Comparison of ENCODE assay signal across 11 cellular contexts in the genomic region with DNA sequence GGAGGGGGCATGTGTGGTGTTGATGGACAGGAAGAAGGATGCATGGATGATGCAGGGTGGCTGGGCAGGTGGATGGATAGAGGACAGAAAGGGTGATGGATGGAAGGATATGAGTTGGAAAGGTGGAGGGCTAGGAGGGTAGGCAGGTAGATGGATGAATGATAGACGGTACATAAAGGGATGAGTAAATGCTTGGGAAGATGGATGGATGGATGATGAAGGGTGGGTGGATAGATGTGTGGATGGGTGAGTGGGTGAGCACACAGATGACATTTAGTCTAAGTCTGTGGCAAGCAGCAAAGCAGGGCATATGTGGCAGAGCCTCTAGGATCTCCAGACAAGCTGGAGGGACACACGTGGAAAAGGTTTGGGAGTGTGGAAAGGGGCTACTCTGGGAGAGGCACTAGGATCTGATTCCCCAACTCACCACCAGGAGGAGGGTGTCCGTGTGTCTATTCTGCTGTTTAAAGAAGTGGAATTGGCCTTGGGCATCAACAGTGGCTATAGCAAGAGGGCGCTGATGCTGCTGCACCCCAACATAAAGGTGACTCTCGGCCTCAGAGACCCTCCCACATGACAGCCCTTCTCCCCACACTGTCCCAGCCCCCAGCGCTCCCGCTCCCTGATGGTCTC. TPM values are rescaled to one million over a fixed set of nuclear protein-coding genes. Genes with fewer than 3 reads are reported as not detected.
DNase-seq lines count a peak whose midpoint lies in the region; ATAC-seq and TF ChIP-seq lines count a peak whose summit lies in the region.
"Had no signal": no experiment of that assay in that cellular context is flagged by ENCODE, and none has a peak within 500 bp of the region (broad histone marks: within the 10 kb centered on the region; RNA-seq: fewer than 3 reads in every experiment).

No MANE protein-coding gene starts in this region.

- H3K27me3 ChIP-seq in cardiac muscle cell, result no peaks in the 10 kb centered on the region
- H3K27me3 ChIP-seq in heart right ventricle, result no peaks in the 10 kb centered on the region
- no peaks in the 10 kb centered on the region for H3K27me3 ChIP-seq in CD4-positive, alpha-beta T cell (ENCODE audit: control insufficient read depth, insufficient read depth, low read length)
- H3K27me3 ChIP-seq: body of pancreas had no signal

- CTCF ChIA-PET in CD4-positive, alpha-beta T cell (lab: Charles Lee), result no interaction called here

- peaks cover 3% of the 10 kb centered on the region for H3K36me3 ChIP-seq in cardiac muscle cell
- H3K36me3 ChIP-seq in heart right ventricle, result peaks cover 0 to 70% (median 21%) of the 10 kb centered on the region in 9 donors

- 85 to 90% methylated on average over 7 of the region's 7 CpGs for whole genome bisulfite sequencing in heart right ventricle, 2 donors

- ATAC-seq in heart right ventricle, result no peak
- ATAC-seq in T-helper 17 cell, result no peak
- ATAC-seq in CD4-positive, alpha-beta T cell (ENCODE audit: poor library complexity), result no peak
- ATAC-seq: body of pancreas, T-cell had no signal

- no peak overlapping the region for H3K27ac ChIP-seq in cardiac muscle cell
- no peak overlapping the region for H3K27ac ChIP-seq in heart right ventricle
- no peak overlapping the region for H3K27ac ChIP-seq in CD4-positive, alpha-beta T cell (ENCODE audit: low read depth, low read length)
- H3K27ac ChIP-seq: body of pancreas had no signal

- peaks cover 9% of the 10 kb centered on the region for H3K4me1 ChIP-seq in cardiac muscle cell (ENCODE audit: low read depth)
- H3K4me1 ChIP-seq in heart right ventricle, result peaks cover 0 to 13% (median 0%) of the 10 kb centered on the region in 9 donors
- H3K4me1 ChIP-seq: body of pancreas had no signal

- H3K9me3 Mint-ChIP-seq in CD4-positive, alpha-beta T cell, result no peaks in the 10 kb centered on the region
- H3K9me3 Mint-ChIP-seq: T-cell had no signal

- H3K27me3 Mint-ChIP-seq in T-helper 17 cell, result no peaks in the 10 kb centered on the region
- H3K27me3 Mint-ChIP-seq in CD4-positive, alpha-beta T cell, result no peaks in the 10 kb centered on the region
- H3K27me3 Mint-ChIP-seq: T-cell had no signal

- no peaks in the 10 kb centered on the region for H3K9me3 ChIP-seq in cardiac muscle cell (ENCODE audit: low read depth)
- H3K9me3 ChIP-seq in heart right ventricle, result no peaks in the 10 kb centered on the region
- H3K9me3 ChIP-seq in T-helper 17 cell (ENCODE audit: control insufficient read depth, low read length, poor library complexity, severe bottlenecking), result no peaks in the 10 kb centered on the region
- H3K9me3 ChIP-seq in CD4-positive, alpha-beta T cell (ENCODE audit: control insufficient read depth, low read length), result no peaks in the 10 kb centered on the region
- H3K9me3 ChIP-seq: body of pancreas had no signal

- DNase-seq in cardiac muscle cell (ENCODE audit: low read depth in 1 of 2, low spot score in 1 of 2), result no peak
- DNase-seq in heart right ventricle, result no peak
- DNase-seq in T-helper 17 cell, result no peak
- no peak for DNase-seq in fibroblast of villous mesenchyme (ENCODE audit: low read depth)
- DNase-seq in NAMALWA (ENCODE audit: low spot score), result no peak
- no peak for DNase-seq in glomerular visceral epithelial cell (ENCODE audit: extremely low spot score)
- DNase-seq in CD4-positive, alpha-beta T cell, result no peak
- DNase-seq in NOMO-1 treated with DMSO at 0.1 percent for 48 hours (lab: John Stamatoyannopoulos, UW; ENCODE audit: unreplicated experiment), result no peak
- DNase-seq: body of pancreas, EL, T-cell had no signal

- H3K4me3 ChIP-seq in cardiac muscle cell, result no peak overlapping the region
- no peak overlapping the region for H3K4me3 ChIP-seq in heart right ventricle
- H3K4me3 ChIP-seq in fibroblast of villous mesenchyme (ENCODE audit: low read depth, low read length), result no peak overlapping the region
- H3K4me3 ChIP-seq: body of pancreas had no signal

- intact Hi-C loops in heart right ventricle (cut with DNase I), result no loop called here
- intact Hi-C loops in CD4-positive, alpha-beta T cell (cut with DNase I, micrococcal nuclease), result no loop called here

- H3K27ac Mint-ChIP-seq in T-helper 17 cell, result peak overlapping the region; percentile 61
- H3K27ac Mint-ChIP-seq in CD4-positive, alpha-beta T cell, result no peak overlapping the region
- H3K27ac Mint-ChIP-seq: T-cell had no signal

- H3K4me3 Mint-ChIP-seq in T-helper 17 cell, result no peak overlapping the region
- H3K4me3 Mint-ChIP-seq in CD4-positive, alpha-beta T cell, result no peak overlapping the region
- H3K4me3 Mint-ChIP-seq: T-cell had no signal

- TF ChIP-seq CTCF in cardiac muscle cell (IDR thresholded peaks at IDR 0.05; ENCODE audit: low read depth, low read length), result peak; percentile 7
- TF ChIP-seq CTCF in heart right ventricle (IDR thresholded peaks at IDR 0.05), result peak in 1 of 9 donors; percentile 21
- TF ChIP-seq CTCF in fibroblast of villous mesenchyme (IDR thresholded peaks at IDR 0.05; ENCODE audit: insufficient read depth, low read depth, low read length), result peak; percentile 29
- no peak for TF ChIP-seq CTCF in CD4-positive, alpha-beta T cell (IDR thresholded peaks at IDR 0.05)

- peaks cover 11% of the 10 kb centered on the region for H3K36me3 Mint-ChIP-seq in T-helper 17 cell (ENCODE audit: low read depth)
- H3K36me3 Mint-ChIP-seq in CD4-positive, alpha-beta T cell (ENCODE audit: low read depth), result peaks cover 8% of the 10 kb centered on the region

- H3K4me1 Mint-ChIP-seq in T-helper 17 cell, result peaks cover 9% of the 10 kb centered on the region
- H3K4me1 Mint-ChIP-seq in CD4-positive, alpha-beta T cell (ENCODE audit: low read depth), result no peaks in the 10 kb centered on the region
- H3K4me1 Mint-ChIP-seq: T-cell had no signal

- POLR2A ChIA-PET in CD4-positive, alpha-beta T cell (lab: Charles Lee), result no interaction called here

RNA-seq across cellular contexts. Expression of gene PLD2, which starts 8.2 kb away (rescaled TPM):
- total RNA-seq in cardiac muscle cell (15.0 and 18.3 TPM in 2 replicates), heart right ventricle (10 to 100 TPM in 6 of 10 donors, 1 to 10 TPM in 4; 6.4 to 18.6 (median 10.4) TPM), T-helper 17 cell (10 to 100 TPM; 30.6 to 32.8 TPM), fibroblast of villous mesenchyme (11.7 and 13.9 TPM in 2 replicates)
- polyA plus RNA-seq in cardiac muscle cell (12.4 and 16.8 TPM in 2 replicates), heart right ventricle (10 to 100 TPM in 1 of 2 donors, 1 to 10 TPM in 1; 5.6 to 20.7 TPM)
- total RNA-seq in CD4-positive, alpha-beta T cell, result 10 to 100 TPM; 10.2 to 10.7 TPM

RNA-seq across cellular contexts. Expression of gene MINK1, which starts 18.0 kb away (rescaled TPM):
- total RNA-seq in cardiac muscle cell (31.3 and 47.7 TPM in 2 replicates), heart right ventricle (10 to 100 TPM; 26.4 to 54.1 (median 33.5) TPM), T-helper 17 cell (100 to 1,000 TPM; 188 to 263 TPM), fibroblast of villous mesenchyme (21.6 and 38.0 TPM in 2 replicates)
- polyA plus RNA-seq in cardiac muscle cell (27.1 and 35.9 TPM in 2 replicates), heart right ventricle (10 to 100 TPM; 17.3 to 52.3 TPM)
- 100 to 1,000 TPM; 163 to 171 TPM for total RNA-seq in CD4-positive, alpha-beta T cell

RNA-seq across cellular contexts. Expression of gene PSMB6, which starts 19.2 kb away (rescaled TPM):
- total RNA-seq in cardiac muscle cell (136 and 260 TPM in 2 replicates), heart right ventricle (100 to 1,000 TPM; 160 to 221 (median 176) TPM), T-helper 17 cell (10 to 100 TPM; 54.3 to 59.7 TPM), fibroblast of villous mesenchyme (149 and 157 TPM in 2 replicates)
- polyA plus RNA-seq in cardiac muscle cell (409 and 580 TPM in 2 replicates), heart right ventricle (100 to 1,000 TPM; 151 to 386 TPM)
- 10 to 100 TPM; 44.3 to 52.7 TPM for total RNA-seq in CD4-positive, alpha-beta T cell

RNA-seq across cellular contexts. Expression of gene GLTPD2, which starts 26.4 kb away (rescaled TPM):
- total RNA-seq in cardiac muscle cell (not detected in 2 replicates), heart right ventricle (under 1 TPM in 1 of 10 donors, not detected in 9; 0.25 TPM), T-helper 17 cell (under 1 TPM in 1 of 2 donors, not detected in 1; 0.34 TPM), fibroblast of villous mesenchyme (not detected in 2 replicates)
- polyA plus RNA-seq in cardiac muscle cell (4.1 and 5.4 TPM in 2 replicates), heart right ventricle (not detected)
- not detected for total RNA-seq in CD4-positive, alpha-beta T cell
- total RNA-seq: body of pancreas, T-cell had no signal
